In the genomic region with DNA sequence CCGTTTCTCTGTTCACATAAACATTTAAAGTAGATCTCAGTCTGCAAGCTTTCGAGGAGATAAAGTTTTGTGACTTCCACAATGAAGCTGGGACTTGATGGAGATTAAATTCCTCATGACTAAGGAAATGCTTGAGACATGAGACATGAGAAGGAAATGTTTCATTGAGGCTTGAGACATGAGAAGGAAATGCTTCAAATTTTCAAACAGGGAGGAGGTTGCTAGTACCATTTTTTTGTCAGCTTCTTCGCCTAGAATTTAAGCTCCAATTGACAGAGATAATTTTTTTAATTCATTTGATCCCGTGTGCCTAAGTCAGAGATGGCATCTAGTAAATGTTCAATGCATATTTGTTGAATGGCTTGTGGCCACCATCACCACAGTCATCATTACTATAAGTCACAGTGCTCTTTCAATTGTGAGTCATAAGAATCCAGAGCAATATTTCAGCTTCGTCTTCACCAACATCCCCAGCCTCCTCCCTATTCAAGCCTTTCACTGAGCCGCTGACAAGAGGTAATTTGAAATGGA, we compare ENCODE assay signal across 8 cellular contexts. TPM values are rescaled to one million over a fixed set of nuclear protein-coding genes. Genes with fewer than 3 reads are reported as not detected.
DNase-seq lines count a peak whose midpoint lies in the region; TF ChIP-seq lines count a peak whose summit lies in the region.

No MANE protein-coding gene starts in this region.

- H3K4me3 Mint-ChIP-seq in activated naive CD8-positive, alpha-beta T cell = peak overlapping the region; percentile 66
- H3K4me3 Mint-ChIP-seq in activated naive CD8-positive, alpha-beta T cell treated with anti-CD3 and anti-CD28 coated beads for 36 hours = no peak overlapping the region

- no peaks in the 10 kb centered on the region for H3K4me1 ChIP-seq in OCI-LY7 (ENCODE audit: insufficient read depth, low read length, poor library complexity, severe bottlenecking)
- peaks cover 8 to 18% (median 17%) of the 10 kb centered on the region in 6 donors for H3K4me1 ChIP-seq in spleen

- no peaks in the 10 kb centered on the region for H4K20me1 ChIP-seq in OCI-LY7 (ENCODE audit: insufficient read depth, low read length)

- CTCF ChIA-PET in OCI-LY7 (lab: Charles Lee; ENCODE audit: unreplicated experiment) = no interaction called here

- H3K27me3 ChIP-seq in WERI-Rb-1 (ENCODE audit: insufficient read depth, low read depth, severe bottlenecking) (peaks cover 22% of the 10 kb centered on the region), spleen (replicated peaks in 1 of 7) (peaks cover 0 to 84% (median 46%) of the 10 kb centered on the region in 7 donors)

- H3K9me3 ChIP-seq in WERI-Rb-1 (ENCODE audit: severe bottlenecking) = no peaks in the 10 kb centered on the region
- no peaks in the 10 kb centered on the region for H3K9me3 ChIP-seq in OCI-LY7 (ENCODE audit: low read length)
- H3K9me3 ChIP-seq in spleen = no peaks in the 10 kb centered on the region

- H3K27me3 Mint-ChIP-seq in activated naive CD8-positive, alpha-beta T cell = peaks cover 34% of the 10 kb centered on the region
- H3K27me3 Mint-ChIP-seq in activated naive CD8-positive, alpha-beta T cell treated with anti-CD3 and anti-CD28 coated beads for 36 hours = peaks cover 54% of the 10 kb centered on the region

- H3K36me3 Mint-ChIP-seq in activated naive CD8-positive, alpha-beta T cell = no peaks in the 10 kb centered on the region
- no peaks in the 10 kb centered on the region for H3K36me3 Mint-ChIP-seq in activated naive CD8-positive, alpha-beta T cell treated with anti-CD3 and anti-CD28 coated beads for 36 hours

- peaks cover 21% of the 10 kb centered on the region for H3K4me1 Mint-ChIP-seq in activated naive CD8-positive, alpha-beta T cell (ENCODE audit: low read depth)
- peaks cover 12% of the 10 kb centered on the region for H3K4me1 Mint-ChIP-seq in activated naive CD8-positive, alpha-beta T cell treated with anti-CD3 and anti-CD28 coated beads for 36 hours

- BruUV-seq in OCI-LY7 (replicated peaks; lab: Mats Ljungman, UMichigan) = no TSS peak

- H3K79me2 ChIP-seq in OCI-LY7 (ENCODE audit: insufficient read depth, low read depth, low read length) = no peaks in the 10 kb centered on the region

- H2AFZ ChIP-seq in OCI-LY7 (ENCODE audit: low read length) = no peak overlapping the region

- no peak overlapping the region for H3K27ac Mint-ChIP-seq in activated naive CD8-positive, alpha-beta T cell
- no peak overlapping the region for H3K27ac Mint-ChIP-seq in activated naive CD8-positive, alpha-beta T cell treated with anti-CD3 and anti-CD28 coated beads for 36 hours

- H3K27ac ChIP-seq in WERI-Rb-1 (no peak overlapping the region), OCI-LY7 (ENCODE audit: low read depth, low read length, poor library complexity, severe bottlenecking) (no peak overlapping the region), spleen (no peak overlapping the region)

- TF ChIP-seq CTCF in WERI-Rb-1 (IDR thresholded peaks at IDR 0.05; ENCODE audit: low read depth, low read length) (no peak), OCI-LY7 (conservative IDR thresholded peaks at IDR 0.05; ENCODE audit: low read length) (no peak), spleen (IDR thresholded peaks at IDR 0.05 in 8 of 11, conservative IDR thresholded peaks at IDR 0.05 in 3 of 11) (no peak)

- 29 to 37% (median 31%) methylated on average over 6 of the region's 6 CpGs for WGBS in spleen, 5 donors

- POLR2A ChIA-PET in OCI-LY7 (lab: Charles Lee) = no interaction called here

- no peaks in the 10 kb centered on the region for H3K9me3 Mint-ChIP-seq in activated naive CD8-positive, alpha-beta T cell (ENCODE audit: low read depth)
- peaks cover 1% of the 10 kb centered on the region for H3K9me3 Mint-ChIP-seq in activated naive CD8-positive, alpha-beta T cell treated with anti-CD3 and anti-CD28 coated beads for 36 hours

- intact Hi-C loops in OCI-LY7 (cut with micrococcal nuclease; ENCODE audit: unreplicated experiment) = no loop called here
- intact Hi-C loops in spleen (cut with DNase I; ENCODE audit: low total_unique reads) = no loop called here

- DNase-seq in activated naive CD8-positive, alpha-beta T cell treated with anti-CD3 and anti-CD28 coated beads for 36 hours = no peak
- DNase-seq in WERI-Rb-1 = no peak
- DNase-seq in glomerular endothelial cell (ENCODE audit: extremely low read depth, low read depth, low spot score) = peak; percentile 75
- DNase-seq in stromal cell of bone marrow (ENCODE audit: low read depth) = peak; percentile 52
- no peak for DNase-seq in OCI-LY7 (ENCODE audit: low spot score)
- no peak for DNase-seq in spleen
- no peak for DNase-seq in activated CD4-positive, alpha-beta T cell treated with anti-CD3 and anti-CD28 coated beads, Interleukin-2, amount 50 U/mL, for 1 hour

- no peak for TF ChIP-seq POLR2A in spleen (IDR thresholded peaks at IDR 0.05)

- H3K4me3 ChIP-seq in WERI-Rb-1 (ENCODE audit: low read depth, low read length) = peak overlapping the region; percentile 54
- no peak overlapping the region for H3K4me3 ChIP-seq in OCI-LY7 (ENCODE audit: low read depth, low read length, poor library complexity, severe bottlenecking)
- H3K4me3 ChIP-seq in spleen = no peak overlapping the region

- H3K4me2 ChIP-seq in OCI-LY7 (ENCODE audit: low read length) = no peak overlapping the region

- H3K36me3 ChIP-seq in WERI-Rb-1 (no peaks in the 10 kb centered on the region), OCI-LY7 (ENCODE audit: insufficient read depth, low read length) (no peaks in the 10 kb centered on the region), spleen (no peaks in the 10 kb centered on the region)

- no peaks in the 10 kb centered on the region for H3K9me2 ChIP-seq in OCI-LY7 (ENCODE audit: insufficient read depth, low read length)

RNA-seq across cellular contexts. Expression of a gene that starts 0.5 kb away (rescaled TPM):
- total RNA-seq in activated naive CD8-positive, alpha-beta T cell treated with anti-CD3 and anti-CD28 coated beads for 36 hours = not detected
- total RNA-seq in glomerular endothelial cell (29.5 and 33.3 TPM in 2 replicates), OCI-LY7 (2022) (not detected in 2 replicates), spleen (not detected)
- total RNA-seq in OCI-LY7 (2014; rRNA removed; shearing (Covaris generic)) = not detected in 2 replicates
- not detected for polyA plus RNA-seq in spleen

RNA-seq across cellular contexts. Expression of a gene that starts 39.5 kb away (rescaled TPM):
- 10 to 100 TPM; 22.4 to 25.3 TPM for total RNA-seq in activated naive CD8-positive, alpha-beta T cell treated with anti-CD3 and anti-CD28 coated beads for 36 hours
- 36.4 and 52.9 TPM in 2 replicates for total RNA-seq in glomerular endothelial cell
- total RNA-seq in OCI-LY7 (2014; rRNA removed; shearing (Covaris generic)) = 11.0 and 12.2 TPM in 2 replicates
- total RNA-seq in OCI-LY7 (2022) = 24.9 and 26.1 TPM in 2 replicates
- 10 to 100 TPM; 21.9 to 34.9 (median 25.4) TPM for total RNA-seq in spleen
- 10 to 100 TPM in 1 of 3 donors, 1 to 10 TPM in 2; 7.3 to 10.4 (median 7.9) TPM for polyA plus RNA-seq in spleen

Comparison
In these comparisons a context has a peak if more than half of its experiments do, and no peak if none do; other contexts are left out.
1. DNase-seq: peak in glomerular endothelial cell (single experiment) and stromal cell of bone marrow (single experiment); none in activated naive CD8-positive, alpha-beta T cell treated with anti-CD3 and anti-CD28 coated beads for 36 hours (single experiment), WERI-Rb-1 (single experiment), OCI-LY7 (single experiment), spleen (single experiment) and activated CD4-positive, alpha-beta T cell treated with anti-CD3 and anti-CD28 coated beads, Interleukin-2, amount 50 U/mL, for 1 hour (single experiment).
2. RNA of a gene that starts 0.5 kb away (total RNA-seq): 29.5 to 33.3 TPM in glomerular endothelial cell; not detected in activated naive CD8-positive, alpha-beta T cell treated with anti-CD3 and anti-CD28 coated beads for 36 hours, not detected in OCI-LY7 and not detected in spleen; every median in the first group is over 10 times any median in the second.